1 cellular context compared by ENCODE assay signal in the genomic region with DNA sequence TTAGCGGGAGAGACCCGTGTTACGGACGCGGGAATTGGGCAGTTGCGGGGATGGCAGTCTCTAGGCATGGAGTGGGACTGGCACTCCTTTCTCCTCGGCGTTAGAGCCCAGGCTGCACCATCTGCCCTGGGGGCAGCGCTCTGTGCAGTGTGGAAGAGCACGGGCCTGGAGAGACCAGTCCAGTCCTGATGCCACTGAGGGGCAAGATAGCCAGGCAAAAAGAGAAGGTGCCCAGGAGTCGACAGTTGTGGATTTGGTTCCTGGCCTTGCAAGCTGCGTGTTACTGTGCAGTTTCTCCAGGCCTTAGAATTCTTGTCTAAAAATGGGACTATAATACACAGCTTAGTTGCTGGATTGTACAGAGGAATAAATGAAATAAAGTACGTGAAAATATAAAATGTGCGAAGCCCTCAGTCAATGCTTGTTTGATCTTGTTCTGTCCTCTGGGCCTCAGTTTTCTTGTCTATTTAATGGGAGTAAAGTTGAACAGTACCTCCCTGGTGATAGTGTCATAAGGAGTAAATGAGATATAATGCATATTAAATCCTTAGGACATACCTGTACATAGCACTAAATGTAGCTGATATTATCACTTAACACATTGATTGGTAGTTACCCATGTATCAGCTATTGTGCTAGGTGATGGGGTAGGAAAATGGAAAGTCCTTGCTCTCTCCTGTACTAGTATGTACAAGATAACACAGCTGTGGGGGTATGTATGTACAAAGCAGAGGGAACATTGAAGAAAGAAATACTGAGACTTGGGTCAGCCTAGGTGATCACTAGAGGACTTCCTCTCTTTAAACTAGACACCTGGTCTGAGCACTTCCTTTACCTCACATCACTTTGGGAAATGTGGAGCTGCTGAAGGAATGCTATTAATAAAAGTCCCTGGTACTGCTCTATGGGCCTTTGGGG.
TF ChIP-seq lines count a peak whose summit lies in the region.

No MANE protein-coding gene starts in this region.

TF ChIP-seq in WTC11, 78 proteins besides CTCF, POLR2A, EP300 and RAD21 (continued from another document):
- TF ChIP-seq, protein P1, sequence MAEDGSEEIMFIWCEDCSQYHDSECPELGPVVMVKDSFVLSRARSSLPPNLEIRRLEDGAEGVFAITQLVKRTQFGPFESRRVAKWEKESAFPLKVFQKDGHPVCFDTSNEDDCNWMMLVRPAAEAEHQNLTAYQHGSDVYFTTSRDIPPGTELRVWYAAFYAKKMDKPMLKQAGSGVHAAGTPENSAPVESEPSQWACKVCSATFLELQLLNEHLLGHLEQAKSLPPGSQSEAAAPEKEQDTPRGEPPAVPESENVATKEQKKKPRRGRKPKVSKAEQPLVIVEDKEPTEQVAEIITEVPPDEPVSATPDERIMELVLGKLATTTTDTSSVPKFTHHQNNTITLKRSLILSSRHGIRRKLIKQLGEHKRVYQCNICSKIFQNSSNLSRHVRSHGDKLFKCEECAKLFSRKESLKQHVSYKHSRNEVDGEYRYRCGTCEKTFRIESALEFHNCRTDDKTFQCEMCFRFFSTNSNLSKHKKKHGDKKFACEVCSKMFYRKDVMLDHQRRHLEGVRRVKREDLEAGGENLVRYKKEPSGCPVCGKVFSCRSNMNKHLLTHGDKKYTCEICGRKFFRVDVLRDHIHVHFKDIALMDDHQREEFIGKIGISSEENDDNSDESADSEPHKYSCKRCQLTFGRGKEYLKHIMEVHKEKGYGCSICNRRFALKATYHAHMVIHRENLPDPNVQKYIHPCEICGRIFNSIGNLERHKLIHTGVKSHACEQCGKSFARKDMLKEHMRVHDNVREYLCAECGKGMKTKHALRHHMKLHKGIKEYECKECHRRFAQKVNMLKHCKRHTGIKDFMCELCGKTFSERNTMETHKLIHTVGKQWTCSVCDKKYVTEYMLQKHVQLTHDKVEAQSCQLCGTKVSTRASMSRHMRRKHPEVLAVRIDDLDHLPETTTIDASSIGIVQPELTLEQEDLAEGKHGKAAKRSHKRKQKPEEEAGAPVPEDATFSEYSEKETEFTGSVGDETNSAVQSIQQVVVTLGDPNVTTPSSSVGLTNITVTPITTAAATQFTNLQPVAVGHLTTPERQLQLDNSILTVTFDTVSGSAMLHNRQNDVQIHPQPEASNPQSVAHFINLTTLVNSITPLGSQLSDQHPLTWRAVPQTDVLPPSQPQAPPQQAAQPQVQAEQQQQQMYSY (CRISPR knock-in tag; IDR thresholded peaks at IDR 0.05): peak; percentile 16; the same call in 1 of the 2 replicates
- TF ChIP-seq, protein P2, sequence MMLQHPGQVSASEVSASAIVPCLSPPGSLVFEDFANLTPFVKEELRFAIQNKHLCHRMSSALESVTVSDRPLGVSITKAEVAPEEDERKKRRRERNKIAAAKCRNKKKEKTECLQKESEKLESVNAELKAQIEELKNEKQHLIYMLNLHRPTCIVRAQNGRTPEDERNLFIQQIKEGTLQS (CRISPR knock-in tag; conservative IDR thresholded peaks at IDR 0.05): 0 out of 2 replicates have a peak, but pooled peaks have one; percentile 30
- TF ChIP-seq ATF1 (CRISPR knock-in tag; IDR thresholded peaks at IDR 0.05) (no peak), KAT7 (CRISPR knock-in tag; IDR thresholded peaks at IDR 0.05; ENCODE audit: borderline replicate concordance) (0 out of 2 replicates have a peak, but pooled peaks have one; percentile 7), ZNF317 (CRISPR knock-in tag; IDR thresholded peaks at IDR 0.05; ENCODE audit: borderline replicate concordance, low read depth) (no peak), ZNF263 (CRISPR knock-in tag; IDR thresholded peaks at IDR 0.05; ENCODE audit: low read depth) (no peak), IRF2 (CRISPR knock-in tag; IDR thresholded peaks at IDR 0.05; ENCODE audit: borderline replicate concordance, low read depth) (no peak), TEAD1 (CRISPR knock-in tag; IDR thresholded peaks at IDR 0.05) (no peak), NFATC4 (CRISPR knock-in tag; IDR thresholded peaks at IDR 0.05) (no peak), FOXK1 (CRISPR knock-in tag; IDR thresholded peaks at IDR 0.05) (no peak), NFYB (CRISPR knock-in tag; conservative IDR thresholded peaks at IDR 0.05; ENCODE audit: low read depth) (no peak), ZNF671 (CRISPR knock-in tag; IDR thresholded peaks at IDR 0.05) (no peak), PRRX2 (CRISPR knock-in tag; IDR thresholded peaks at IDR 0.05) (no peak), GTF2I (CRISPR knock-in tag; conservative IDR thresholded peaks at IDR 0.05) (no peak), NR1H2 (CRISPR knock-in tag; IDR thresholded peaks at IDR 0.05) (no peak), MXD4 (CRISPR knock-in tag; IDR thresholded peaks at IDR 0.05; ENCODE audit: borderline replicate concordance) (no peak), TEAD4 (CRISPR knock-in tag; IDR thresholded peaks at IDR 0.05) (no peak)
- TF ChIP-seq, protein P3, sequence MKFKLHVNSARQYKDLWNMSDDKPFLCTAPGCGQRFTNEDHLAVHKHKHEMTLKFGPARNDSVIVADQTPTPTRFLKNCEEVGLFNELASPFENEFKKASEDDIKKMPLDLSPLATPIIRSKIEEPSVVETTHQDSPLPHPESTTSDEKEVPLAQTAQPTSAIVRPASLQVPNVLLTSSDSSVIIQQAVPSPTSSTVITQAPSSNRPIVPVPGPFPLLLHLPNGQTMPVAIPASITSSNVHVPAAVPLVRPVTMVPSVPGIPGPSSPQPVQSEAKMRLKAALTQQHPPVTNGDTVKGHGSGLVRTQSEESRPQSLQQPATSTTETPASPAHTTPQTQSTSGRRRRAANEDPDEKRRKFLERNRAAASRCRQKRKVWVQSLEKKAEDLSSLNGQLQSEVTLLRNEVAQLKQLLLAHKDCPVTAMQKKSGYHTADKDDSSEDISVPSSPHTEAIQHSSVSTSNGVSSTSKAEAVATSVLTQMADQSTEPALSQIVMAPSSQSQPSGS (CRISPR knock-in tag; IDR thresholded peaks at IDR 0.05; ENCODE audit: borderline replicate concordance, low read depth): no peak
- TF ChIP-seq, protein P4, sequence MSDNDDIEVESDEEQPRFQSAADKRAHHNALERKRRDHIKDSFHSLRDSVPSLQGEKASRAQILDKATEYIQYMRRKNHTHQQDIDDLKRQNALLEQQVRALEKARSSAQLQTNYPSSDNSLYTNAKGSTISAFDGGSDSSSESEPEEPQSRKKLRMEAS (CRISPR knock-in tag; IDR thresholded peaks at IDR 0.05): 0 out of 2 replicates have a peak, but pooled peaks have one; percentile 2
- TF ChIP-seq, protein P5, sequence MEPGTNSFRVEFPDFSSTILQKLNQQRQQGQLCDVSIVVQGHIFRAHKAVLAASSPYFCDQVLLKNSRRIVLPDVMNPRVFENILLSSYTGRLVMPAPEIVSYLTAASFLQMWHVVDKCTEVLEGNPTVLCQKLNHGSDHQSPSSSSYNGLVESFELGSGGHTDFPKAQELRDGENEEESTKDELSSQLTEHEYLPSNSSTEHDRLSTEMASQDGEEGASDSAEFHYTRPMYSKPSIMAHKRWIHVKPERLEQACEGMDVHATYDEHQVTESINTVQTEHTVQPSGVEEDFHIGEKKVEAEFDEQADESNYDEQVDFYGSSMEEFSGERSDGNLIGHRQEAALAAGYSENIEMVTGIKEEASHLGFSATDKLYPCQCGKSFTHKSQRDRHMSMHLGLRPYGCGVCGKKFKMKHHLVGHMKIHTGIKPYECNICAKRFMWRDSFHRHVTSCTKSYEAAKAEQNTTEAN (CRISPR knock-in tag; IDR thresholded peaks at IDR 0.05): no peak
- TF ChIP-seq, protein P6, sequence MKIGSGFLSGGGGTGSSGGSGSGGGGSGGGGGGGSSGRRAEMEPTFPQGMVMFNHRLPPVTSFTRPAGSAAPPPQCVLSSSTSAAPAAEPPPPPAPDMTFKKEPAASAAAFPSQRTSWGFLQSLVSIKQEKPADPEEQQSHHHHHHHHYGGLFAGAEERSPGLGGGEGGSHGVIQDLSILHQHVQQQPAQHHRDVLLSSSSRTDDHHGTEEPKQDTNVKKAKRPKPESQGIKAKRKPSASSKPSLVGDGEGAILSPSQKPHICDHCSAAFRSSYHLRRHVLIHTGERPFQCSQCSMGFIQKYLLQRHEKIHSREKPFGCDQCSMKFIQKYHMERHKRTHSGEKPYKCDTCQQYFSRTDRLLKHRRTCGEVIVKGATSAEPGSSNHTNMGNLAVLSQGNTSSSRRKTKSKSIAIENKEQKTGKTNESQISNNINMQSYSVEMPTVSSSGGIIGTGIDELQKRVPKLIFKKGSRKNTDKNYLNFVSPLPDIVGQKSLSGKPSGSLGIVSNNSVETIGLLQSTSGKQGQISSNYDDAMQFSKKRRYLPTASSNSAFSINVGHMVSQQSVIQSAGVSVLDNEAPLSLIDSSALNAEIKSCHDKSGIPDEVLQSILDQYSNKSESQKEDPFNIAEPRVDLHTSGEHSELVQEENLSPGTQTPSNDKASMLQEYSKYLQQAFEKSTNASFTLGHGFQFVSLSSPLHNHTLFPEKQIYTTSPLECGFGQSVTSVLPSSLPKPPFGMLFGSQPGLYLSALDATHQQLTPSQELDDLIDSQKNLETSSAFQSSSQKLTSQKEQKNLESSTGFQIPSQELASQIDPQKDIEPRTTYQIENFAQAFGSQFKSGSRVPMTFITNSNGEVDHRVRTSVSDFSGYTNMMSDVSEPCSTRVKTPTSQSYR (CRISPR knock-in tag; IDR thresholded peaks at IDR 0.05): no peak
- TF ChIP-seq, protein P7, sequence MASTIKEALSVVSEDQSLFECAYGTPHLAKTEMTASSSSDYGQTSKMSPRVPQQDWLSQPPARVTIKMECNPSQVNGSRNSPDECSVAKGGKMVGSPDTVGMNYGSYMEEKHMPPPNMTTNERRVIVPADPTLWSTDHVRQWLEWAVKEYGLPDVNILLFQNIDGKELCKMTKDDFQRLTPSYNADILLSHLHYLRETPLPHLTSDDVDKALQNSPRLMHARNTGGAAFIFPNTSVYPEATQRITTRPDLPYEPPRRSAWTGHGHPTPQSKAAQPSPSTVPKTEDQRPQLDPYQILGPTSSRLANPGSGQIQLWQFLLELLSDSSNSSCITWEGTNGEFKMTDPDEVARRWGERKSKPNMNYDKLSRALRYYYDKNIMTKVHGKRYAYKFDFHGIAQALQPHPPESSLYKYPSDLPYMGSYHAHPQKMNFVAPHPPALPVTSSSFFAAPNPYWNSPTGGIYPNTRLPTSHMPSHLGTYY (CRISPR knock-in tag; IDR thresholded peaks at IDR 0.05): no peak
- TF ChIP-seq, protein P8, sequence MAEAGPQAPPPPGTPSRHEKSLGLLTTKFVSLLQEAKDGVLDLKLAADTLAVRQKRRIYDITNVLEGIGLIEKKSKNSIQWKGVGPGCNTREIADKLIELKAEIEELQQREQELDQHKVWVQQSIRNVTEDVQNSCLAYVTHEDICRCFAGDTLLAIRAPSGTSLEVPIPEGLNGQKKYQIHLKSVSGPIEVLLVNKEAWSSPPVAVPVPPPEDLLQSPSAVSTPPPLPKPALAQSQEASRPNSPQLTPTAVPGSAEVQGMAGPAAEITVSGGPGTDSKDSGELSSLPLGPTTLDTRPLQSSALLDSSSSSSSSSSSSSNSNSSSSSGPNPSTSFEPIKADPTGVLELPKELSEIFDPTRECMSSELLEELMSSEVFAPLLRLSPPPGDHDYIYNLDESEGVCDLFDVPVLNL (CRISPR knock-in tag; IDR thresholded peaks at IDR 0.05; ENCODE audit: borderline replicate concordance, low read depth): no peak
